In the genomic region with DNA sequence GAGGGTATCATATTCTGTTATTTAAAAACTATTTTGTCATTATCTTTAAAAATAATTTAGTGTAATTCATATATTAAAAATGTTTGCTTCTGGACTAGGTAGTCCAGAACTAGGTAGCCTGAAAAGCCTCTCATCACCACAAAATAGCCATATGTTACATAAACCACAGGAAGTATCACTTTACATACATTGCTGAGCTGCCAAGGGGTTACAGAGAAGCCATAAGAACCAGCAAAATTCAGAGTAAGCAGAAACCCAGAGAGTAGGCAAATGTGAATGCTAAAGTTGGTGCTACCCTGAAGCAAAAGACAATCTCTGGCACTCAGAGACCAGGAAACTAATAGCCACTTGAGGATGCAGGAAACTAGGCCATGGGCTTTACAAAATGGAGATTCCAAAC, we compare ENCODE assay signal across 16 cellular contexts.
DNase-seq lines count a peak whose midpoint lies in the region; ATAC-seq and TF ChIP-seq lines count a peak whose summit lies in the region.
"Had no signal": no experiment of that assay in that cellular context is flagged by ENCODE, and none has a peak within 500 bp of the region (broad histone marks: within the 10 kb centered on the region; RNA-seq: fewer than 3 reads in every experiment).

No MANE protein-coding gene starts in this region.

- peak; percentile 32 to 88 (median 49) for ATAC-seq in natural killer cell
- ATAC-seq in HG02678 (IDR thresholded peaks at IDR 0.05; ENCODE audit: unreplicated experiment) = no peak
- ATAC-seq: GM23338, left ventricle myocardium superior had no signal

- intact Hi-C loops in natural killer cell (cut with micrococcal nuclease) = no loop called here

- H3K9me3 Mint-ChIP-seq in natural killer cell = no peaks in the 10 kb centered on the region
- H3K9me3 Mint-ChIP-seq: activated CD4-positive, alpha-beta T cell treated with anti-CD3 and anti-CD28 coated beads, Interleukin-2, amount 10 ng/mL, durations not matched to agents 7 days and 5 days; activated naive CD8-positive, alpha-beta T cell treated with anti-CD3 and anti-CD28 coated beads for 36 hours; CD4-positive, CD25-positive, alpha-beta regulatory T cell; endodermal cell; GM23338; stimulated activated naive CD8-positive, alpha-beta T cell treated with anti-CD3 and anti-CD28 coated beads, Interleukin-15, Interleukin-2, amounts not matched to agents 100 ng/mL and 50 ng/mL, for 24 hours had no signal

- peaks cover 21 to 24% of the 10 kb centered on the region in 2 donors for H3K4me1 Mint-ChIP-seq in natural killer cell
- H3K4me1 Mint-ChIP-seq: activated naive CD8-positive, alpha-beta T cell treated with anti-CD3 and anti-CD28 coated beads for 36 hours; CD4-positive, CD25-positive, alpha-beta regulatory T cell; GM23338 had no signal

- H3K4me3 Mint-ChIP-seq in natural killer cell = peak overlapping the region; percentile 14
- H3K4me3 Mint-ChIP-seq: activated CD4-positive, alpha-beta T cell treated with anti-CD3 and anti-CD28 coated beads, Interleukin-2, amount 10 ng/mL, durations not matched to agents 7 days and 5 days; activated naive CD8-positive, alpha-beta T cell treated with anti-CD3 and anti-CD28 coated beads for 36 hours; CD4-positive, CD25-positive, alpha-beta regulatory T cell; endodermal cell; GM23338; stimulated activated naive CD8-positive, alpha-beta T cell treated with anti-CD3 and anti-CD28 coated beads, Interleukin-15, Interleukin-2, amounts not matched to agents 100 ng/mL and 50 ng/mL, for 24 hours had no signal

- peak; percentile 3 for DNase-seq in Daoy (ENCODE audit: low read depth)
- peak; percentile 80 to 89 for DNase-seq in Kasumi-1 (lab: John Stamatoyannopoulos, UW)
- peak; percentile 39 for DNase-seq in NCI-H69 (lab: John Stamatoyannopoulos, UW)
- no peak for DNase-seq in natural killer cell
- no peak for DNase-seq in NCI-H226
- DNase-seq in cerebellar cortex (ENCODE audit: low spot score) = no peak
- DNase-seq: activated CD4-positive, alpha-beta T cell treated with anti-CD3 and anti-CD28 coated beads, Interleukin-2, amount 10 ng/mL, durations not matched to agents 7 days and 5 days; activated naive CD8-positive, alpha-beta T cell treated with anti-CD3 and anti-CD28 coated beads for 36 hours; CD4-positive, CD25-positive, alpha-beta regulatory T cell; endodermal cell; left ventricle myocardium superior; NCI-H187; spleen had no signal

- TF ChIP-seq CTCF in natural killer cell (IDR thresholded peaks at IDR 0.05) = no peak

- no peaks in the 10 kb centered on the region for H3K36me3 Mint-ChIP-seq in natural killer cell
- H3K36me3 Mint-ChIP-seq: activated naive CD8-positive, alpha-beta T cell treated with anti-CD3 and anti-CD28 coated beads for 36 hours; CD4-positive, CD25-positive, alpha-beta regulatory T cell had no signal

- H3K27ac Mint-ChIP-seq in natural killer cell = peak overlapping the region in 1 of 2 donors; percentile 65
- H3K27ac Mint-ChIP-seq: activated naive CD8-positive, alpha-beta T cell treated with anti-CD3 and anti-CD28 coated beads for 36 hours; CD4-positive, CD25-positive, alpha-beta regulatory T cell; endodermal cell; GM23338; stimulated activated naive CD8-positive, alpha-beta T cell treated with anti-CD3 and anti-CD28 coated beads, Interleukin-15, Interleukin-2, amounts not matched to agents 100 ng/mL and 50 ng/mL, for 24 hours had no signal

- H3K27me3 Mint-ChIP-seq in natural killer cell (ENCODE audit: low read depth in 2 of 2) = peaks cover 4 to 26% of the 10 kb centered on the region in 2 donors

Comparison
In these comparisons a context has a peak if more than half of its experiments do, and no peak if none do; other contexts are left out.
1. DNase-seq: peak in Daoy (single experiment), Kasumi-1 (2 of 2) and NCI-H69 (single experiment); none in natural killer cell (single experiment), NCI-H226 (single experiment) and cerebellar cortex (single experiment).